Comparison of ENCODE assay signal across 13 cellular contexts in the genomic region with DNA sequence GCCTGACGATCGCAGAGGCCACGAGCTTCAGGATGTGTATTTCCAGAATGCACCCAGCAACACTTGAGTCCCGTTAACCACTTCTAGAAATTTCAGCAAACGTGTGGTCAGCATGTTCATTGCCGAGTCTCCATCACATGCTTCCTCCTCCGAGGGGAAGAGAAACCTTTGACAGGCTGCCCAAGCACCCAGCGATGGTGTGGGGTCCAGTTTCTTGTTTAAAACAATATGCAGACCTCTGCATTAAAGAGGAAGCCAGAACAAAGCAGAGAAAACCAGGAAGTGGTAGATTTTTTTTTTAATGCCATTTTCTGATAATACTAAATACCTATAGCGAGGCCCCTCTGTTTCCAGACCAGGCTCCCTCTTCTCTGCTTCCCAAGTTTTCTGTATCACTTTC.
"Had no signal": no experiment of that assay in that cellular context is flagged by ENCODE, and none has a peak within 500 bp of the region (broad histone marks: within the 10 kb centered on the region; RNA-seq: fewer than 3 reads in every experiment).

No MANE protein-coding gene starts in this region.

- H3K27me3 ChIP-seq: pancreas had no signal

- H3K9me3 ChIP-seq: pancreas, tibial artery had no signal

- DNase-seq: activated B cell treated with CpG ODN at 0.5 μM for 24 hours; activated CD4-positive, alpha-beta memory T cell treated with anti-CD3 and anti-CD28 coated beads for 36 hours; activated CD4-positive, alpha-beta T cell treated with anti-CD3 and anti-CD28 coated beads for 4 hours; effector memory CD8-positive, alpha-beta T cell; left cardiac atrium; mesendoderm; naive thymus-derived CD8-positive, alpha-beta T cell; stimulated activated CD4-positive, alpha-beta T cell treated with anti-CD3 and anti-CD28 coated beads, Interleukin-12 subunit alpha, Interleukin-12 subunit beta, amount 100 ng/mL, for 4 hours; stimulated activated CD4-positive, alpha-beta T cell treated with anti-CD3 and anti-CD28 coated beads, Interleukin-1b, Interleukin-23, amount 100 ng/mL, for 48 hours; stimulated activated naive CD8-positive, alpha-beta T cell treated with anti-CD3 and anti-CD28 coated beads, Interleukin-15, Interleukin-2, amounts not matched to agents 100 U/mL and 50 U/mL, for 24 hours; tibial artery had no signal

- ATAC-seq: effector memory CD8-positive, alpha-beta T cell; left cardiac atrium; naive thymus-derived CD8-positive, alpha-beta T cell; pancreas; stimulated activated naive CD8-positive, alpha-beta T cell treated with anti-CD3 and anti-CD28 coated beads, Interleukin-15, Interleukin-2, amounts not matched to agents 100 U/mL and 50 U/mL, for 24 hours had no signal

- H3K4me1 ChIP-seq: pancreas, tibial artery had no signal

- H3K27ac ChIP-seq: pancreas, tibial artery had no signal

- FAIRE-seq: pancreas, urothelium cell line had no signal

- H3K36me3 ChIP-seq: pancreas, tibial artery had no signal

- H3K4me3 ChIP-seq: pancreas, tibial artery had no signal
